Comparison of ENCODE assay signal across 1 cellular context in genomic region chr5:73201547-73202513, GRCh38.
TF ChIP-seq lines count a peak whose summit lies in the region.

No MANE protein-coding gene starts in this region.

TF ChIP-seq in HepG2, 621 proteins besides CTCF, POLR2A, EP300 and RAD21 (continued from another document and continues in another):
- TF ChIP-seq ZBTB10 (CRISPR knock-in tag; IDR thresholded peaks at IDR 0.05; ENCODE audit: borderline replicate concordance) (no peak), TFDP1 (CRISPR knock-in tag; IDR thresholded peaks at IDR 0.05; ENCODE audit: borderline replicate concordance) (peak; percentile 61; the same call in 1 of the 2 replicates), SOX5 (CRISPR knock-in tag; IDR thresholded peaks at IDR 0.05; ENCODE audit: borderline replicate concordance) (no peak), THYN1 (CRISPR knock-in tag; IDR thresholded peaks at IDR 0.05; ENCODE audit: borderline replicate concordance, low read depth) (no peak), ZBTB3 (CRISPR knock-in tag; IDR thresholded peaks at IDR 0.05; ENCODE audit: borderline replicate concordance, low read depth) (no peak), GPN1 (CRISPR knock-in tag; IDR thresholded peaks at IDR 0.05; ENCODE audit: borderline replicate concordance) (no peak), SETDB1 (CRISPR knock-in tag; IDR thresholded peaks at IDR 0.05; ENCODE audit: borderline replicate concordance) (no peak), ZNF274 (CRISPR knock-in tag; IDR thresholded peaks at IDR 0.05) (0 out of 2 replicates have a peak, but pooled peaks have one; percentile 52), POLR2AphosphoS2 (IDR thresholded peaks at IDR 0.05; ENCODE audit: low read depth, low read length) (no peak), ELF3 (CRISPR knock-in tag; IDR thresholded peaks at IDR 0.05) (peak; percentile 65; the same call in 1 of the 2 replicates), XRCC5 (optimal IDR thresholded peaks at IDR 0.05; ENCODE audit: low read length) (peak; percentile 90), ZGPAT (CRISPR knock-in tag; IDR thresholded peaks at IDR 0.05) (no peak), ZNF235 (CRISPR knock-in tag; IDR thresholded peaks at IDR 0.05; ENCODE audit: borderline replicate concordance) (no peak), ZNF772 (CRISPR knock-in tag; IDR thresholded peaks at IDR 0.05) (0 out of 2 replicates have a peak, but pooled peaks have one; percentile 45), ZFP82 (CRISPR knock-in tag; IDR thresholded peaks at IDR 0.05; ENCODE audit: borderline replicate concordance) (no peak), ARNTL (CRISPR knock-in tag; IDR thresholded peaks at IDR 0.05) (peak; percentile 31; the same call in 1 of the 2 replicates), ZMYM4 (CRISPR knock-in tag; IDR thresholded peaks at IDR 0.05) (peak; percentile 69), ARHGAP35 (CRISPR knock-in tag; IDR thresholded peaks at IDR 0.05; ENCODE audit: borderline replicate concordance) (no peak), GLMP (CRISPR knock-in tag; IDR thresholded peaks at IDR 0.05; ENCODE audit: borderline replicate concordance) (no peak), THAP11 (CRISPR knock-in tag; IDR thresholded peaks at IDR 0.05) (peak; percentile 37; the same call in 1 of the 2 replicates), ZBTB38 (CRISPR knock-in tag; IDR thresholded peaks at IDR 0.05) (no peak), ZBTB34 (CRISPR knock-in tag; IDR thresholded peaks at IDR 0.05) (no peak), E2F1 (CRISPR knock-in tag; IDR thresholded peaks at IDR 0.05) (peak; percentile 46; the same call in 1 of the 2 replicates), NCOR1 (IDR thresholded peaks at IDR 0.05; ENCODE audit: borderline replicate concordance, low read length) (no peak), POLR2AphosphoS5 (IDR thresholded peaks at IDR 0.05; ENCODE audit: low read depth, low read length) (no peak), LBX2 (CRISPR knock-in tag; IDR thresholded peaks at IDR 0.05; ENCODE audit: borderline replicate concordance) (no peak), YY1 (IDR thresholded peaks at IDR 0.05; ENCODE audit: insufficient read depth, insufficient replicate concordance, low read depth, low read length) (no peak), ATF6 (CRISPR knock-in tag; conservative IDR thresholded peaks at IDR 0.05) (no peak), JUNB (CRISPR knock-in tag; IDR thresholded peaks at IDR 0.05; ENCODE audit: borderline replicate concordance) (no peak), ZNF382 (CRISPR knock-in tag; IDR thresholded peaks at IDR 0.05; ENCODE audit: borderline replicate concordance) (no peak), ZNF709 (CRISPR knock-in tag; IDR thresholded peaks at IDR 0.05) (no peak), NFIB (CRISPR knock-in tag; IDR thresholded peaks at IDR 0.05; ENCODE audit: borderline replicate concordance) (no peak), TFDP2 (CRISPR knock-in tag; IDR thresholded peaks at IDR 0.05) (peak; percentile 50; the same call in 1 of the 2 replicates), SRY (CRISPR knock-in tag; IDR thresholded peaks at IDR 0.05) (no peak; the same call in 1 of the 2 replicates), JARID2 (CRISPR knock-in tag; IDR thresholded peaks at IDR 0.05; ENCODE audit: insufficient replicate concordance) (no peak), NBN (conservative IDR thresholded peaks at IDR 0.05) (no peak), SALL2 (CRISPR knock-in tag; IDR thresholded peaks at IDR 0.05) (no peak), ZSCAN30 (CRISPR knock-in tag; IDR thresholded peaks at IDR 0.05) (no peak), NR2F1 (CRISPR knock-in tag; IDR thresholded peaks at IDR 0.05) (no peak), ZBTB21 (CRISPR knock-in tag; IDR thresholded peaks at IDR 0.05) (no peak), IRF2 (CRISPR knock-in tag; IDR thresholded peaks at IDR 0.05) (no peak), CCDC6 (CRISPR knock-in tag; IDR thresholded peaks at IDR 0.05) (no peak), ZNF687 (CRISPR knock-in tag; IDR thresholded peaks at IDR 0.05) (peak; percentile 72)
